ENCODE assay signal across 8 cellular contexts in genomic region chr3:141366285-141367037, GRCh38. TPM values are rescaled to one million over a fixed set of nuclear protein-coding genes. Genes with fewer than 3 reads are reported as not detected.
A peak's percentile ranks its signal among the peaks of the same experiment; 100 is the strongest.
DNase-seq lines count a peak whose midpoint lies in the region; ATAC-seq and TF ChIP-seq lines count a peak whose summit lies in the region.

No MANE protein-coding gene starts in this region.

- TF ChIP-seq CTCF in foreskin fibroblast (IDR thresholded peaks at IDR 0.05; ENCODE audit: low read depth, low read length) = peak; percentile 8
- TF ChIP-seq CTCF in gastrocnemius medialis (IDR thresholded peaks at IDR 0.05 in 4 of 5, conservative IDR thresholded peaks at IDR 0.05 in 1 of 5) = no peak
- TF ChIP-seq CTCF in activated CD8-positive, alpha-beta T cell treated with anti-CD3 and anti-CD28 coated beads for 36 hours (IDR thresholded peaks at IDR 0.05) = no peak

- peaks cover 27 to 48% of the 10 kb centered on the region in 2 donors for H3K4me1 ChIP-seq in gastrocnemius medialis

- in situ Hi-C loops in gastrocnemius medialis (cut with MboI; ENCODE audit: low sequenced_read_pairs in 4 of 4) = loop anchor here in 3 of 4 donors (10.0 to 25.0 kb wide), 3 partner anchors 52 to 371 kb away; partner anchors contain the start of gene RNF7 (in 1 of the 3)

- ATAC-seq in gastrocnemius medialis (peak; percentile 42 to 48), HG02884 (IDR thresholded peaks at IDR 0.05; ENCODE audit: unreplicated experiment) (no peak), HG03460 (IDR thresholded peaks at IDR 0.05; ENCODE audit: unreplicated experiment) (no peak)
- ATAC-seq in activated CD8-positive, alpha-beta T cell treated with anti-CD3 and anti-CD28 coated beads for 36 hours = no peak

- no peaks in the 10 kb centered on the region for H3K27me3 ChIP-seq in gastrocnemius medialis

- CTCF ChIA-PET in activated CD8-positive, alpha-beta T cell treated with anti-CD3 and anti-CD28 coated beads for 36 hours (lab: Charles Lee) = interaction anchor here (1.0 to 3.1 kb wide), 5 partner anchors 55 to 88 kb away, joined by 3 to 13 read pairs (median 5); no protein-coding TSS in a partner anchor

- intact Hi-C loops in gastrocnemius medialis (cut with DNase I; ENCODE audit: low total_unique reads) = loop anchor here (1.0 to 5.0 kb wide), 2 partner anchors 66 to 129 kb away; no protein-coding TSS in a partner anchor
- intact Hi-C loops in activated CD8-positive, alpha-beta T cell treated with anti-CD3 and anti-CD28 coated beads for 36 hours (cut with micrococcal nuclease) = no loop called here

- H3K27ac ChIP-seq in gastrocnemius medialis = peak overlapping the region; percentile 88 to 96 (median 94)

- POLR2A ChIA-PET in activated CD8-positive, alpha-beta T cell treated with anti-CD3 and anti-CD28 coated beads for 36 hours (lab: Charles Lee) = no interaction called here

- H3K36me3 Mint-ChIP-seq in activated CD8-positive, alpha-beta T cell treated with anti-CD3 and anti-CD28 coated beads for 36 hours (ENCODE audit: low read depth) = no peaks in the 10 kb centered on the region

- H3K9me3 Mint-ChIP-seq in activated CD8-positive, alpha-beta T cell treated with anti-CD3 and anti-CD28 coated beads for 36 hours = peaks cover 2% of the 10 kb centered on the region

- H3K4me3 Mint-ChIP-seq in activated CD8-positive, alpha-beta T cell treated with anti-CD3 and anti-CD28 coated beads for 36 hours = no peak overlapping the region

- TF ChIP-seq POLR2A in gastrocnemius medialis (IDR thresholded peaks at IDR 0.05) = peak in 1 of 2 donors; percentile 11

- H3K9me3 ChIP-seq in gastrocnemius medialis = peaks cover 0 to 3% (median 0%) of the 10 kb centered on the region in 3 donors

- peaks cover 28% of the 10 kb centered on the region for H3K4me1 Mint-ChIP-seq in activated CD8-positive, alpha-beta T cell treated with anti-CD3 and anti-CD28 coated beads for 36 hours (ENCODE audit: low read depth)

- H3K4me3 ChIP-seq in foreskin fibroblast (ENCODE audit: low read depth in 1 of 2, low read length in 2 of 2) = peak overlapping the region in 1 of 2 donors; percentile 5
- no peak overlapping the region for H3K4me3 ChIP-seq in gastrocnemius medialis

- no peaks in the 10 kb centered on the region for H3K36me3 ChIP-seq in gastrocnemius medialis

- H3K27me3 Mint-ChIP-seq in activated CD8-positive, alpha-beta T cell treated with anti-CD3 and anti-CD28 coated beads for 36 hours = no peaks in the 10 kb centered on the region

- H3K27ac Mint-ChIP-seq in activated CD8-positive, alpha-beta T cell treated with anti-CD3 and anti-CD28 coated beads for 36 hours = no peak overlapping the region

- DNase-seq in ELR (ENCODE audit: low read depth) (peak; percentile 99), T1000 (lab: John Stamatoyannopoulos, UW) (peak; percentile 44), foreskin fibroblast (peak; percentile 91 to 94), gastrocnemius medialis (peak; percentile 59 to 80), NCI-H526 treated with DMSO at 0.1 percent for 48 hours (lab: John Stamatoyannopoulos, UW) (no peak)
- no peak for DNase-seq in activated CD8-positive, alpha-beta T cell treated with anti-CD3 and anti-CD28 coated beads for 36 hours

RNA-seq across cellular contexts. Expression of gene ZBTB38, which starts 1.8 kb away (rescaled TPM):
- total RNA-seq in gastrocnemius medialis = 100 to 1,000 TPM; 160 to 415 (median 232) TPM
- 10 to 100 TPM; 20.4 to 21.2 TPM for total RNA-seq in activated CD8-positive, alpha-beta T cell treated with anti-CD3 and anti-CD28 coated beads for 36 hours

Comparison
In these comparisons a context has a peak if more than half of its experiments do, and no peak if none do; other contexts are left out.
1. DNase-seq: peak in ELR (single experiment), T1000 (single experiment), foreskin fibroblast (2 of 2) and gastrocnemius medialis (2 of 2); none in NCI-H526 treated with DMSO at 0.1 percent for 48 hours (single experiment) and activated CD8-positive, alpha-beta T cell treated with anti-CD3 and anti-CD28 coated beads for 36 hours (single experiment).
2. ATAC-seq: peak in gastrocnemius medialis (2 of 2); none in HG02884 (single experiment), activated CD8-positive, alpha-beta T cell treated with anti-CD3 and anti-CD28 coated beads for 36 hours (single experiment) and HG03460 (single experiment).
3. RNA of gene ZBTB38, which starts 1.8 kb away (total RNA-seq): 160 to 415 TPM in gastrocnemius medialis; 20.4 to 21.2 TPM in activated CD8-positive, alpha-beta T cell treated with anti-CD3 and anti-CD28 coated beads for 36 hours; every median in the first group is over 4 times any median in the second.